8 cellular contexts compared by ENCODE assay signal in the genomic region with DNA sequence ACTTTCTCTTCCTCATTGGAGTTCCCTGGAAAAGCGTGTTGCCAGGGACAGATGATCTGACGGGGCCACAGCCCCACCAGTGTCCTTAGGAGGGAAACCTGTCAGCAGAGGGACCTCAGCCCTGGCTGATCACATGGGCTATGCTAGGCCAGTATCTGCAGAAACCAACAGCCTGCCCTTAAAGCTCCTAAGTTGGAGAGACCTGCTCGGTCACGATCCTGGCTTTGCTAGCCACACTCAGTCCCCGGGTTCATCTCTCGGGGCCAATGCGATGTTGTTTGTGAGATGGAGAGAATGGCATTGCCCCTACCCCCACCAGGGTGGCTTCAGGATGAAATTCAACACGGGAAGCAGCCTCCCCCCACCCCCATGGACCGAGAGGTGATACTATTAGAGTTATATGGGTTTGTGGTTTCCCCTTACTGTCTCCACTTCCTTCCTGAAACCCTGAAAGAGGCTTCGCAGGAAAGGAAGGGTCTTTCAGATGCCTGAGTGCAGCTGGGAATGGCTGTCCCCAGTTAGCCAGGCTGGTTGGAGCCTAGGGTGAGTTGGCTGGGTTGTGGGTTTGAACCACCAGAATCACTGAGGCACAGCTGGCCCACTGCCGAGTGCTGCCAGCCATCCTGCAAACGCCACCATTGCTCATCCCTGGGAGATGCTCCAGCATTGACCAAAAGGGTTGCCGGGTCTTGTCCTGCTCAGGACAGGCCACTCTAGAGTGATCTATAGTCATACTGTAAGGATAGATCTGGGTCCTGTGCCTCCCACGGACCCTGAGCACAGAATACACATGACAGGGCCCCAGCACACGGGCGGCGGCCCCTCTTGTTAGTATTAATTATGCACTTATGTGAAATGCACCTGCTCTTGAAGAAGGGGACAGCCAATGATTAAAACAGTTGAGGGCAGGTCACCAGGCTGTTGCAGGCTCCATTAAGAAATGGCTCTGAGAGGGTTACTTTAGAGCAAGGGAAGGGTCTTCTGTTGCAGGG. TPM values are rescaled to one million over a fixed set of nuclear protein-coding genes. Genes with fewer than 3 reads are reported as not detected.
DNase-seq lines count a peak whose midpoint lies in the region; ATAC-seq and TF ChIP-seq lines count a peak whose summit lies in the region.

No MANE protein-coding gene starts in this region.

- H3K36me3 Mint-ChIP-seq in GM23338 (ENCODE audit: low read depth), result no peaks in the 10 kb centered on the region

- H3K9me3 ChIP-seq in DOHH2 (ENCODE audit: control insufficient read depth, insufficient read depth, low read length) (no peaks in the 10 kb centered on the region), SK-N-MC (ENCODE audit: low read depth, low read length) (no peaks in the 10 kb centered on the region), hepatocyte (ENCODE audit: low read depth) (no peaks in the 10 kb centered on the region)

- WGBS in hepatocyte (ENCODE audit: low lambda C conversion rate, missing lambda C conversion rate), result 71% methylated on average over 17 of the region's 17 CpGs

- H3F3A ChIP-seq in DOHH2 (ENCODE audit: control insufficient read depth, insufficient read depth), result 0 out of 2 replicates have a peak, but pooled peaks cover 3% of the 10 kb centered on the region
- no peaks in the 10 kb centered on the region; the same call in 1 of the 2 replicates for H3F3A ChIP-seq in GM23338 (replicated peaks; ENCODE audit: low read depth)

- H3K4me1 ChIP-seq in DOHH2 (ENCODE audit: control insufficient read depth, low read length) (peaks cover 61% of the 10 kb centered on the region), GM23338 (ENCODE audit: insufficient read depth) (peaks cover 20% of the 10 kb centered on the region; the same call in 1 of the 2 replicates), hepatocyte (ENCODE audit: insufficient read depth) (peaks cover 24% of the 10 kb centered on the region)

- DNase-seq in GM23338 (ENCODE audit: low spot score) (no peak), SK-N-MC (ENCODE audit: low read depth, low spot score) (no peak), hepatocyte (ENCODE audit: low spot score) (no peak), brain microvascular endothelial cell (no peak)

- H3K9me2 ChIP-seq in DOHH2 (replicated peaks; ENCODE audit: control insufficient read depth, low read length) (no peaks in the 10 kb centered on the region), GM23338 (ENCODE audit: insufficient read depth) (no peaks in the 10 kb centered on the region), hepatocyte (replicated peaks; ENCODE audit: insufficient read depth) (no peaks in the 10 kb centered on the region)

- no peak overlapping the region for H3K27ac ChIP-seq in DOHH2 (ENCODE audit: low read depth, low read length)
- peak overlapping the region; percentile 45; the same call in 1 of the 2 replicates for H3K27ac ChIP-seq in GM23338 (ENCODE audit: low read depth)
- H3K27ac ChIP-seq in SK-N-MC, result peak overlapping the region; percentile 96
- H3K27ac ChIP-seq in hepatocyte, result peak overlapping the region; percentile 54
- H3K27ac ChIP-seq in brain microvascular endothelial cell, result no peak overlapping the region

- H2AFZ ChIP-seq in GM23338 (no peak overlapping the region), hepatocyte (no peak overlapping the region)

- H4K20me1 ChIP-seq in DOHH2 (ENCODE audit: control insufficient read depth, insufficient read depth, low read depth, low read length), result no peaks in the 10 kb centered on the region; the same call in 1 of the 2 replicates
- H4K20me1 ChIP-seq in GM23338 (replicated peaks; ENCODE audit: insufficient read depth), result no peaks in the 10 kb centered on the region
- H4K20me1 ChIP-seq in hepatocyte (ENCODE audit: insufficient read depth, poor library complexity, severe bottlenecking), result no peaks in the 10 kb centered on the region

- H3K27me3 ChIP-seq in DOHH2 (ENCODE audit: control insufficient read depth, low read length), result peaks cover 61% of the 10 kb centered on the region
- H3K27me3 ChIP-seq in GM23338 (ENCODE audit: insufficient read depth), result no peaks in the 10 kb centered on the region
- H3K27me3 ChIP-seq in hepatocyte, result no peaks in the 10 kb centered on the region
- H3K27me3 ChIP-seq in brain microvascular endothelial cell (replicated peaks), result no peaks in the 10 kb centered on the region

- H3K4me1 Mint-ChIP-seq in GM23338, result peaks cover 21% of the 10 kb centered on the region

- ATAC-seq in GM23338 (peak; percentile 15; the same call in 1 of the 3 replicates), HG03442 (IDR thresholded peaks at IDR 0.05; ENCODE audit: unreplicated experiment) (no peak), HG02938 (IDR thresholded peaks at IDR 0.05; ENCODE audit: unreplicated experiment) (no peak), HG02981 (IDR thresholded peaks at IDR 0.05; ENCODE audit: unreplicated experiment) (no peak)

- H3K9ac ChIP-seq in SK-N-MC (ENCODE audit: insufficient read length), result peak overlapping the region; percentile 54

- H3K4me2 ChIP-seq in DOHH2 (ENCODE audit: low read length) (peak overlapping the region; percentile 77), GM23338 (no peak overlapping the region), hepatocyte (no peak overlapping the region)

- no peak overlapping the region for H3K4me3 Mint-ChIP-seq in GM23338

- H3K27me3 Mint-ChIP-seq in GM23338 (ENCODE audit: insufficient read depth, low read depth, poor library complexity), result peaks cover 6% of the 10 kb centered on the region

- TF ChIP-seq CTCF in DOHH2 (IDR thresholded peaks at IDR 0.05; ENCODE audit: low read depth, low read length, poor library complexity, severe bottlenecking) (no peak), GM23338 (conservative IDR thresholded peaks at IDR 0.05; ENCODE audit: low read depth in 2 of 2) (no peak), hepatocyte (IDR thresholded peaks at IDR 0.05; ENCODE audit: poor library complexity) (no peak), brain microvascular endothelial cell (IDR thresholded peaks at IDR 0.05; ENCODE audit: low read depth, low read length, missing control alignments) (no peak)

- no peak overlapping the region for H3K27ac Mint-ChIP-seq in GM23338

- H3K36me3 ChIP-seq in DOHH2 (ENCODE audit: control insufficient read depth, low read length) (no peaks in the 10 kb centered on the region), GM23338 (ENCODE audit: insufficient read depth) (no peaks in the 10 kb centered on the region), SK-N-MC (ENCODE audit: insufficient read depth, low read length) (no peaks in the 10 kb centered on the region), hepatocyte (replicated peaks; ENCODE audit: insufficient read depth, low read depth) (no peaks in the 10 kb centered on the region), brain microvascular endothelial cell (replicated peaks) (no peaks in the 10 kb centered on the region)

- H3K9me3 Mint-ChIP-seq in GM23338, result no peaks in the 10 kb centered on the region

- H3K79me2 ChIP-seq in DOHH2 (ENCODE audit: control insufficient read depth, low read length) (no peaks in the 10 kb centered on the region), GM23338 (replicated peaks; ENCODE audit: insufficient read depth) (no peaks in the 10 kb centered on the region), hepatocyte (no peaks in the 10 kb centered on the region)

- in situ Hi-C loops in brain microvascular endothelial cell (cut with HindIII; ENCODE audit: low pct_ligation_motif_present, low sequenced_read_pairs), result loop anchor here (25.0 kb wide), 1 partner anchor 400 kb away; no protein-coding TSS in a partner anchor

- H3K4me3 ChIP-seq in DOHH2 (ENCODE audit: low read length), result peak overlapping the region; percentile 58
- no peak overlapping the region for H3K4me3 ChIP-seq in GM23338
- H3K4me3 ChIP-seq in SK-N-MC, result peak overlapping the region; percentile 75
- no peak overlapping the region for H3K4me3 ChIP-seq in hepatocyte
- no peak overlapping the region for H3K4me3 ChIP-seq in brain microvascular endothelial cell (ENCODE audit: low read depth, low read length)

TF ChIP-seq in GM23338, 12 proteins besides CTCF, POLR2A, EP300 and RAD21 (continues in another document):
- TF ChIP-seq POLR2AphosphoS5 (IDR thresholded peaks at IDR 0.05; ENCODE audit: low read depth), result no peak

RNA-seq across cellular contexts. Expression of a gene that starts 16.8 kb away (rescaled TPM):
- total RNA-seq in GM23338 (2014; rRNA removed; shearing (Covaris generic)), result 98.2 and 120 TPM in 2 replicates
- polyA plus RNA-seq in GM23338 (2016; fragmentation: Nextera tagmentation; extraction: Ambion mirVana) (103 and 108 TPM in 2 replicates), hepatocyte (11.4 and 16.1 TPM in 2 replicates)
- 6.7 and 9.8 TPM in 2 replicates for total RNA-seq in hepatocyte

Comparison
In these comparisons a context has a peak if more than half of its experiments do, and no peak if none do; other contexts are left out.
1. H3K27ac ChIP-seq: peak in GM23338 (single experiment), SK-N-MC (single experiment) and hepatocyte (single experiment); none in DOHH2 (single experiment) and brain microvascular endothelial cell (single experiment).
2. H3K4me3 ChIP-seq: peak in DOHH2 (single experiment) and SK-N-MC (single experiment); none in GM23338 (single experiment), hepatocyte (single experiment) and brain microvascular endothelial cell (single experiment).